8 cellular contexts compared by ENCODE assay signal in the genomic region with DNA sequence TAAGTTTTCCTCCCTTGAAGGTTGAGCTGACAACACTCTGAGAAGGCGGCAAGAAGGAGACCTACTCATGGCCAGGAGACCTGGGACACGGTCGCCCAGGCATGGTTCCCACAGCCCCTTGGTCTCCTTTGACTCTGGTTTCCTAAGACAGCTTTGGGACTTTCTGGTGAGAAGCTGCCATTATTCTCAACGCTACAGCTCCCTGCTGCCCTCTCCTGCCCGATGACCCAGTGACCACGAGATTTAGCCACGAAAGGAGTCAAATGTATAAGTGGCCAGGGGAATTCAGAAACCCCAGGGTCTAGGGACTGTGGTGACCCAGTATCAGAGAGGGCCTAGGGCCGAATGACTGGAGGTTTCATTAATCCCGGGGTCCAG. TPM values are rescaled to one million over a fixed set of nuclear protein-coding genes. Genes with fewer than 3 reads are reported as not detected.
A peak's percentile ranks its signal among the peaks of the same experiment; 100 is the strongest.
DNase-seq lines count a peak whose midpoint lies in the region; ATAC-seq, FAIRE-seq and TF ChIP-seq lines count a peak whose summit lies in the region.

No MANE protein-coding gene starts in this region.

- H3K4me1 ChIP-seq in ACC112 (ENCODE audit: control insufficient read depth, insufficient read depth, low read length, unreplicated experiment) (no peaks in the 10 kb centered on the region), cardiac muscle cell (ENCODE audit: low read depth) (no peaks in the 10 kb centered on the region), pancreas (peaks cover 0 to 12% (median 3%) of the 10 kb centered on the region in 3 donors)

- peak overlapping the region; percentile 97 for H2AFZ ChIP-seq in ACC112 (ENCODE audit: low read length, unreplicated experiment)

- peak overlapping the region; percentile 96 for H3K27ac Mint-ChIP-seq in activated CD8-positive, alpha-beta T cell treated with anti-CD3 and anti-CD28 coated beads, Interleukin-2, amount 10 ng/mL, durations not matched to agents 7 days and 5 days

- DNase-seq in GM06990 (ENCODE audit: extremely low read depth, insufficient read length) (no peak), HuH-7.5 (ENCODE audit: low spot score) (peak; percentile 74), cardiac muscle cell (ENCODE audit: low read depth in 1 of 2, low spot score in 1 of 2) (peak; percentile 64 to 68), pancreas (peak in 4 of 6 donors; percentile 53 to 65 (median 56))
- DNase-seq in activated CD8-positive, alpha-beta T cell treated with anti-CD3 and anti-CD28 coated beads, Interleukin-2, amount 10 ng/mL, durations not matched to agents 7 days and 5 days = no peak

- peak overlapping the region; percentile 92 for H3K4me3 Mint-ChIP-seq in activated CD8-positive, alpha-beta T cell treated with anti-CD3 and anti-CD28 coated beads, Interleukin-2, amount 10 ng/mL, durations not matched to agents 7 days and 5 days

- H3K27ac ChIP-seq in ACC112 (ENCODE audit: low read depth, low read length) = peak overlapping the region; percentile 12; the same call in 1 of the 2 replicates
- H3K27ac ChIP-seq in cardiac muscle cell = peak overlapping the region; percentile 90
- H3K27ac ChIP-seq in pancreas = peak overlapping the region; percentile 48 to 77 (median 66)

- no peaks in the 10 kb centered on the region for H3K27me3 Mint-ChIP-seq in activated CD8-positive, alpha-beta T cell treated with anti-CD3 and anti-CD28 coated beads, Interleukin-2, amount 10 ng/mL, durations not matched to agents 7 days and 5 days (ENCODE audit: low read depth)

- CTCF ChIA-PET in activated CD8-positive, alpha-beta T cell treated with anti-CD3 and anti-CD28 coated beads, Interleukin-2, amount 10 ng/mL, durations not matched to agents 7 days and 5 days (lab: Charles Lee) = interaction anchor here (1.0 to 11.6 kb wide), 9 partner anchors 9 to 73 kb away, joined by 3 to 304 read pairs (median 10); partner anchors contain the start of genes CCDC116, UBE2L3 and YDJC

- WGBS in pancreas, 2 donors = 1% methylated on average over 9 of the region's 9 CpGs

- no peak for ATAC-seq in activated CD8-positive, alpha-beta T cell treated with anti-CD3 and anti-CD28 coated beads, Interleukin-2, amount 10 ng/mL, durations not matched to agents 7 days and 5 days
- peak; percentile 37 to 65 (median 61) for ATAC-seq in pancreas
- no peak for ATAC-seq in GM18519 (IDR thresholded peaks at IDR 0.05; ENCODE audit: low FRiP score, unreplicated experiment)
- no peak for ATAC-seq in GM21515 (IDR thresholded peaks at IDR 0.05; ENCODE audit: unreplicated experiment)

- peaks cover 19% of the 10 kb centered on the region for H3K36me3 Mint-ChIP-seq in activated CD8-positive, alpha-beta T cell treated with anti-CD3 and anti-CD28 coated beads, Interleukin-2, amount 10 ng/mL, durations not matched to agents 7 days and 5 days (ENCODE audit: low read depth)

- H3K27me3 ChIP-seq in ACC112 (ENCODE audit: insufficient read depth, low read length) = no peaks in the 10 kb centered on the region
- no peaks in the 10 kb centered on the region for H3K27me3 ChIP-seq in GM06990 (replicated peaks; ENCODE audit: control insufficient read depth, insufficient read depth, low read length)
- no peaks in the 10 kb centered on the region for H3K27me3 ChIP-seq in cardiac muscle cell
- H3K27me3 ChIP-seq in pancreas = no peaks in the 10 kb centered on the region

- peak overlapping the region; percentile 95 for H3K4me3 ChIP-seq in ACC112 (ENCODE audit: low read depth, low read length)
- H3K4me3 ChIP-seq in GM06990 (replicated peaks; ENCODE audit: low read depth, low read length) = peak overlapping the region; percentile 84
- H3K4me3 ChIP-seq in cardiac muscle cell = peak overlapping the region; percentile 55
- peak overlapping the region; percentile 16 to 86 (median 64) for H3K4me3 ChIP-seq in pancreas

- POLR2A ChIA-PET in activated CD8-positive, alpha-beta T cell treated with anti-CD3 and anti-CD28 coated beads, Interleukin-2, amount 10 ng/mL, durations not matched to agents 7 days and 5 days (lab: Charles Lee) = interaction anchor here (1.1 to 3.1 kb wide), 7 partner anchors 9 to 73 kb away, joined by 3 to 62 read pairs (median 12); partner anchors contain the start of genes CCDC116, PPIL2, UBE2L3 and YDJC

- no peak for FAIRE-seq in pancreas (lab: Jason Lieb, UNC)

- intact Hi-C loops in pancreas (cut with DNase I) = no loop called here

- H3K36me3 ChIP-seq in ACC112 (ENCODE audit: insufficient read depth, low read length) = no peaks in the 10 kb centered on the region
- peaks cover 13% of the 10 kb centered on the region for H3K36me3 ChIP-seq in GM06990 (ENCODE audit: control insufficient read depth, insufficient read depth, low read length)
- H3K36me3 ChIP-seq in cardiac muscle cell = no peaks in the 10 kb centered on the region
- no peaks in the 10 kb centered on the region for H3K36me3 ChIP-seq in pancreas

- TF ChIP-seq CTCF in GM06990 (IDR thresholded peaks at IDR 0.05; ENCODE audit: insufficient read depth, low read length, poor library complexity, severe bottlenecking) (peak; percentile 30), cardiac muscle cell (IDR thresholded peaks at IDR 0.05; ENCODE audit: low read depth, low read length) (peak; percentile 62), pancreas (IDR thresholded peaks at IDR 0.05) (peak in 1 of 4 donors; percentile 4)

- H3K4me1 Mint-ChIP-seq in activated CD8-positive, alpha-beta T cell treated with anti-CD3 and anti-CD28 coated beads, Interleukin-2, amount 10 ng/mL, durations not matched to agents 7 days and 5 days (ENCODE audit: low read depth) = peaks cover 32% of the 10 kb centered on the region

- peaks cover 2% of the 10 kb centered on the region for H3K79me2 ChIP-seq in ACC112 (ENCODE audit: control insufficient read depth, insufficient read depth, low read length, unreplicated experiment)

- H3K9me3 Mint-ChIP-seq in activated CD8-positive, alpha-beta T cell treated with anti-CD3 and anti-CD28 coated beads, Interleukin-2, amount 10 ng/mL, durations not matched to agents 7 days and 5 days (ENCODE audit: insufficient read depth) = no peaks in the 10 kb centered on the region

- no peaks in the 10 kb centered on the region for H3K9me3 ChIP-seq in cardiac muscle cell (ENCODE audit: low read depth)
- H3K9me3 ChIP-seq in pancreas = no peaks in the 10 kb centered on the region

RNA-seq across cellular contexts. Expression of gene SDF2L1, which starts 0.7 kb away (rescaled TPM):
- total RNA-seq in activated CD8-positive, alpha-beta T cell treated with anti-CD3 and anti-CD28 coated beads, Interleukin-2, amount 10 ng/mL, durations not matched to agents 7 days and 5 days = 10 to 100 TPM; 85.9 to 86.4 TPM
- total RNA-seq in cardiac muscle cell = 26.8 and 130 TPM in 2 replicates
- polyA plus RNA-seq in cardiac muscle cell = 28.2 and 127 TPM in 2 replicates
- total RNA-seq in pancreas = 10 to 100 TPM; 24.0 to 49.2 (median 33.4) TPM
- 10 to 100 TPM; 33.1 to 47.7 TPM for polyA plus RNA-seq in pancreas

RNA-seq across cellular contexts. Expression of gene CCDC116, which starts 8.8 kb away (rescaled TPM):
- 1 to 10 TPM in 1 of 2 experiments, under 1 TPM in 1; 0.66 to 1.6 TPM for total RNA-seq in activated CD8-positive, alpha-beta T cell treated with anti-CD3 and anti-CD28 coated beads, Interleukin-2, amount 10 ng/mL, durations not matched to agents 7 days and 5 days
- total RNA-seq in cardiac muscle cell = 0.57 and 0.70 TPM in 2 replicates
- 0.17 and 0.94 TPM in 2 replicates for polyA plus RNA-seq in cardiac muscle cell
- under 1 TPM in 5 of 6 donors, not detected in 1; 0.12 to 0.34 (median 0.19) TPM for total RNA-seq in pancreas
- 1 to 10 TPM; 1.2 to 1.3 TPM for polyA plus RNA-seq in pancreas

RNA-seq across cellular contexts. Expression of gene YDJC, which starts 11.6 kb away (rescaled TPM):
- 10 to 100 TPM; 46.7 to 47.1 TPM for total RNA-seq in activated CD8-positive, alpha-beta T cell treated with anti-CD3 and anti-CD28 coated beads, Interleukin-2, amount 10 ng/mL, durations not matched to agents 7 days and 5 days
- total RNA-seq in cardiac muscle cell (42.0 and 42.5 TPM in 2 replicates), pancreas (10 to 100 TPM; 11.2 to 22.5 (median 13.6) TPM)
- polyA plus RNA-seq in cardiac muscle cell (31.2 and 31.8 TPM in 2 replicates), pancreas (10 to 100 TPM; 23.8 to 25.1 TPM)

RNA-seq across cellular contexts. Expression of gene PPIL2, which starts 24.4 kb away (rescaled TPM):
- 10 to 100 TPM; 66.0 to 72.1 TPM for total RNA-seq in activated CD8-positive, alpha-beta T cell treated with anti-CD3 and anti-CD28 coated beads, Interleukin-2, amount 10 ng/mL, durations not matched to agents 7 days and 5 days
- total RNA-seq in cardiac muscle cell = 23.3 and 29.2 TPM in 2 replicates
- 23.6 and 26.1 TPM in 2 replicates for polyA plus RNA-seq in cardiac muscle cell
- 10 to 100 TPM; 21.1 to 33.5 (median 27.7) TPM for total RNA-seq in pancreas
- 10 to 100 TPM; 54.2 to 57.0 TPM for polyA plus RNA-seq in pancreas

Comparison
In these comparisons a context has a peak if more than half of its experiments do, and no peak if none do; other contexts are left out.
1. H3K27ac ChIP-seq: peak in every context shown above with its lines; median percentile 90 in cardiac muscle cell; 66 in pancreas; 12 in ACC112.
2. DNase-seq: peak in HuH-7.5 (single experiment), cardiac muscle cell (2 of 2) and pancreas (4 of 6); none in GM06990 (single experiment) and activated CD8-positive, alpha-beta T cell treated with anti-CD3 and anti-CD28 coated beads, Interleukin-2, amount 10 ng/mL, durations not matched to agents 7 days and 5 days (single experiment).
3. ATAC-seq: peak in pancreas (4 of 4); none in activated CD8-positive, alpha-beta T cell treated with anti-CD3 and anti-CD28 coated beads, Interleukin-2, amount 10 ng/mL, durations not matched to agents 7 days and 5 days (single experiment), GM18519 (single experiment) and GM21515 (single experiment).
4. Peak in every context shown above with its lines, with median percentiles within 50 percentile points of each other: H3K4me3 ChIP-seq.